Comparison of ENCODE assay signal across 8 cellular contexts in the genomic region with DNA sequence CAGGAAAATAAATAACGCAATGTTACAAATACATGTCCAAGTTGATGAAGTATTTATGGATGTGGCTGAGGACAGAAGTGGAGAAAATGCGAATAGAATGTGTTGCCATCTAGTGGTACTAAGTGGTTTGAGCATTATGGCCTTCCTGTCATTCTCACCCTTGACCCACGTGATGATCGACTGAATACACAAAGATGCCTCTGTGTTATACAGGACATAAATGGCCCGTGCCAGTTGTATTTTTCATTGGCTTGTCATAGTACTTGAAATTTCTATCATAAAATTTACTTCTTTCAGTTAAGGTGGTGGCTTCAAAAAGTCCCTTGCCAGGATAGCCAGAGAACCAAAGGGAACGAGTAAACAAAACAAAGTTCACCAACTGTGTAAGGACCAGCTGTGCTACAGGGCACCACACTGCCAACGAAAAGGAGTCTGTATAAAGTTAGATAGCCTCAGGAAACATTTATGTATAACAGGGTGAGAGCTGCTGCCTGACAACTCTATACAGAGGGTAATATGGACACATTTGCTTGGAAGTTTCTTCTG.
DNase-seq lines count a peak whose midpoint lies in the region; ATAC-seq and TF ChIP-seq lines count a peak whose summit lies in the region.

No MANE protein-coding gene starts in this region.

- H3K27ac ChIP-seq in PC-9, result no peak overlapping the region
- H3K27ac ChIP-seq in liver (ENCODE audit: low read depth in 1 of 2, low read length in 2 of 2), result no peak overlapping the region

- H3K9me3 ChIP-seq in PC-9 (ENCODE audit: insufficient read depth, low read depth), result no peaks in the 10 kb centered on the region
- no peaks in the 10 kb centered on the region for H3K9me3 ChIP-seq in liver (ENCODE audit: control insufficient read depth in 4 of 4, low read length in 3 of 4)

- no peak overlapping the region for H3K9ac ChIP-seq in liver (ENCODE audit: low read depth in 1 of 2, low read length in 2 of 2)

- H3K36me3 ChIP-seq in PC-9 (ENCODE audit: low read depth) (no peaks in the 10 kb centered on the region), liver (ENCODE audit: control insufficient read depth in 4 of 4, insufficient read depth in 3 of 4, low read depth in 1 of 4, low read length in 3 of 4) (no peaks in the 10 kb centered on the region)

- H3K9me2 ChIP-seq in PC-9 (ENCODE audit: insufficient read depth), result no peaks in the 10 kb centered on the region

- CTCF ChIA-PET in PC-9 (lab: Charles Lee), result interaction anchor here (0.6 kb wide), 1 partner anchor 847 kb away, joined by 3 read pairs; no protein-coding TSS in a partner anchor

- POLR2A ChIA-PET in PC-9 (lab: Charles Lee; ENCODE audit: unreplicated experiment), result no interaction called here

- peak overlapping the region; percentile 2; the same call in 1 of the 2 replicates for H3K4me2 ChIP-seq in PC-9

- H3K4me1 ChIP-seq in PC-9 (replicated peaks; ENCODE audit: insufficient read depth) (peaks cover 7% of the 10 kb centered on the region), liver (ENCODE audit: control insufficient read depth in 4 of 4, insufficient read depth in 4 of 4, low read length in 3 of 4) (peaks cover 0 to 9% (median 4%) of the 10 kb centered on the region in 4 donors)

- H4K20me1 ChIP-seq in PC-9 (ENCODE audit: insufficient read depth), result no peaks in the 10 kb centered on the region

- peak; percentile 2 for DNase-seq in NK-92 treated with Interleukin-12 subunit alpha and Interleukin-12 subunit beta, amount 100 ng/mL, for 24 hours (lab: John Stamatoyannopoulos, UW)
- DNase-seq in NK-92 (lab: John Stamatoyannopoulos, UW; ENCODE audit: unreplicated experiment) (no peak), HuH-7.5 (ENCODE audit: low spot score) (peak; percentile 29), PC-9 (peak; percentile 37 to 70), dedifferentiated amniotic fluid mesenchymal stem cell (ENCODE audit: extremely low spot score) (peak; percentile 68), NCI-H526 (lab: John Stamatoyannopoulos, UW) (no peak)

- H3F3A ChIP-seq in PC-9 (ENCODE audit: insufficient read depth, low read depth), result no peaks in the 10 kb centered on the region

- H3K4me3 ChIP-seq in PC-9 (no peak overlapping the region), liver (ENCODE audit: low read depth in 1 of 3, low read length in 3 of 3) (no peak overlapping the region)

- WGBS in liver, result 6% methylated on average over 7 of the region's 7 CpGs

- H2AFZ ChIP-seq in PC-9, result no peak overlapping the region

- H3K79me2 ChIP-seq in PC-9 (ENCODE audit: low read depth), result no peaks in the 10 kb centered on the region

- TF ChIP-seq CTCF in PC-9 (conservative IDR thresholded peaks at IDR 0.05) (peak; percentile 93), liver (IDR thresholded peaks at IDR 0.05; ENCODE audit: low read depth, low read length, missing input control) (peak; percentile 86)

- peak; percentile 93 to 95 for TF ChIP-seq RAD21 in liver (IDR thresholded peaks at IDR 0.05)

- H3K27me3 ChIP-seq in PC-9 (ENCODE audit: insufficient read depth, low read depth), result no peaks in the 10 kb centered on the region
- no peaks in the 10 kb centered on the region for H3K27me3 ChIP-seq in liver (ENCODE audit: control insufficient read depth in 4 of 4, insufficient read depth in 4 of 4, low read length in 3 of 4)

- no TSS peak for BruUV-seq in PC-9 (replicated peaks; lab: Mats Ljungman, UMichigan)

- ATAC-seq in GM21717 (IDR thresholded peaks at IDR 0.05; ENCODE audit: unreplicated experiment), result peak; percentile 96

- intact Hi-C loops in PC-9 (cut with micrococcal nuclease; ENCODE audit: unreplicated experiment), result loop anchor here (1.0 to 10.0 kb wide), 12 partner anchors 71 to 1170 kb away; a partner anchor contains a TSS

TF ChIP-seq in liver, 16 proteins besides CTCF, POLR2A, EP300 and RAD21:
- TF ChIP-seq FOXA2 (IDR thresholded peaks at IDR 0.05) (peak; percentile 59), NR2F2 (IDR thresholded peaks at IDR 0.05) (no peak), EGR1 (IDR thresholded peaks at IDR 0.05; ENCODE audit: low read depth in 2 of 2) (no peak), SP1 (IDR thresholded peaks at IDR 0.05) (peak; percentile 64), YY1 (IDR thresholded peaks at IDR 0.05) (peak; percentile 61), RXRA (IDR thresholded peaks at IDR 0.05) (peak in 1 of 2 donors; percentile 40), GABPA (IDR thresholded peaks at IDR 0.05 in 1 of 2, conservative IDR thresholded peaks at IDR 0.05 in 1 of 2) (no peak), HNF4G (IDR thresholded peaks at IDR 0.05) (peak; percentile 56), JUND (IDR thresholded peaks at IDR 0.05) (no peak), TAF1 (conservative IDR thresholded peaks at IDR 0.05) (no peak), FOXA1 (IDR thresholded peaks at IDR 0.05) (peak; percentile 29), HNF4A (conservative IDR thresholded peaks at IDR 0.05) (peak; percentile 77 to 79)
- TF ChIP-seq, protein P1, sequence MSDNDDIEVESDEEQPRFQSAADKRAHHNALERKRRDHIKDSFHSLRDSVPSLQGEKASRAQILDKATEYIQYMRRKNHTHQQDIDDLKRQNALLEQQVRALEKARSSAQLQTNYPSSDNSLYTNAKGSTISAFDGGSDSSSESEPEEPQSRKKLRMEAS (IDR thresholded peaks at IDR 0.05), result peak; percentile 11
- TF ChIP-seq, protein P2, sequence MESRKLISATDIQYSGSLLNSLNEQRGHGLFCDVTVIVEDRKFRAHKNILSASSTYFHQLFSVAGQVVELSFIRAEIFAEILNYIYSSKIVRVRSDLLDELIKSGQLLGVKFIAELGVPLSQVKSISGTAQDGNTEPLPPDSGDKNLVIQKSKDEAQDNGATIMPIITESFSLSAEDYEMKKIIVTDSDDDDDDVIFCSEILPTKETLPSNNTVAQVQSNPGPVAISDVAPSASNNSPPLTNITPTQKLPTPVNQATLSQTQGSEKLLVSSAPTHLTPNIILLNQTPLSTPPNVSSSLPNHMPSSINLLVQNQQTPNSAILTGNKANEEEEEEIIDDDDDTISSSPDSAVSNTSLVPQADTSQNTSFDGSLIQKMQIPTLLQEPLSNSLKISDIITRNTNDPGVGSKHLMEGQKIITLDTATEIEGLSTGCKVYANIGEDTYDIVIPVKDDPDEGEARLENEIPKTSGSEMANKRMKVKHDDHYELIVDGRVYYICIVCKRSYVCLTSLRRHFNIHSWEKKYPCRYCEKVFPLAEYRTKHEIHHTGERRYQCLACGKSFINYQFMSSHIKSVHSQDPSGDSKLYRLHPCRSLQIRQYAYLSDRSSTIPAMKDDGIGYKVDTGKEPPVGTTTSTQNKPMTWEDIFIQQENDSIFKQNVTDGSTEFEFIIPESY (IDR thresholded peaks at IDR 0.05), result peak; percentile 38
- TF ChIP-seq, protein P3, sequence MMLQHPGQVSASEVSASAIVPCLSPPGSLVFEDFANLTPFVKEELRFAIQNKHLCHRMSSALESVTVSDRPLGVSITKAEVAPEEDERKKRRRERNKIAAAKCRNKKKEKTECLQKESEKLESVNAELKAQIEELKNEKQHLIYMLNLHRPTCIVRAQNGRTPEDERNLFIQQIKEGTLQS (IDR thresholded peaks at IDR 0.05), result no peak
- TF ChIP-seq, protein P4, sequence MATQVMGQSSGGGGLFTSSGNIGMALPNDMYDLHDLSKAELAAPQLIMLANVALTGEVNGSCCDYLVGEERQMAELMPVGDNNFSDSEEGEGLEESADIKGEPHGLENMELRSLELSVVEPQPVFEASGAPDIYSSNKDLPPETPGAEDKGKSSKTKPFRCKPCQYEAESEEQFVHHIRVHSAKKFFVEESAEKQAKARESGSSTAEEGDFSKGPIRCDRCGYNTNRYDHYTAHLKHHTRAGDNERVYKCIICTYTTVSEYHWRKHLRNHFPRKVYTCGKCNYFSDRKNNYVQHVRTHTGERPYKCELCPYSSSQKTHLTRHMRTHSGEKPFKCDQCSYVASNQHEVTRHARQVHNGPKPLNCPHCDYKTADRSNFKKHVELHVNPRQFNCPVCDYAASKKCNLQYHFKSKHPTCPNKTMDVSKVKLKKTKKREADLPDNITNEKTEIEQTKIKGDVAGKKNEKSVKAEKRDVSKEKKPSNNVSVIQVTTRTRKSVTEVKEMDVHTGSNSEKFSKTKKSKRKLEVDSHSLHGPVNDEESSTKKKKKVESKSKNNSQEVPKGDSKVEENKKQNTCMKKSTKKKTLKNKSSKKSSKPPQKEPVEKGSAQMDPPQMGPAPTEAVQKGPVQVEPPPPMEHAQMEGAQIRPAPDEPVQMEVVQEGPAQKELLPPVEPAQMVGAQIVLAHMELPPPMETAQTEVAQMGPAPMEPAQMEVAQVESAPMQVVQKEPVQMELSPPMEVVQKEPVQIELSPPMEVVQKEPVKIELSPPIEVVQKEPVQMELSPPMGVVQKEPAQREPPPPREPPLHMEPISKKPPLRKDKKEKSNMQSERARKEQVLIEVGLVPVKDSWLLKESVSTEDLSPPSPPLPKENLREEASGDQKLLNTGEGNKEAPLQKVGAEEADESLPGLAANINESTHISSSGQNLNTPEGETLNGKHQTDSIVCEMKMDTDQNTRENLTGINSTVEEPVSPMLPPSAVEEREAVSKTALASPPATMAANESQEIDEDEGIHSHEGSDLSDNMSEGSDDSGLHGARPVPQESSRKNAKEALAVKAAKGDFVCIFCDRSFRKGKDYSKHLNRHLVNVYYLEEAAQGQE (IDR thresholded peaks at IDR 0.05), result no peak
TF ChIP-seq in liver: peak in this region for 9.

Comparison
In these comparisons a context has a peak if more than half of its experiments do, and no peak if none do; other contexts are left out.
1. DNase-seq: peak in NK-92 treated with Interleukin-12 subunit alpha and Interleukin-12 subunit beta, amount 100 ng/mL, for 24 hours (single experiment), HuH-7.5 (single experiment), PC-9 (2 of 2) and dedifferentiated amniotic fluid mesenchymal stem cell (single experiment); none in NK-92 (single experiment) and NCI-H526 (0 of 2).